ENCODE assay signal across 8 cellular contexts in the genomic region with DNA sequence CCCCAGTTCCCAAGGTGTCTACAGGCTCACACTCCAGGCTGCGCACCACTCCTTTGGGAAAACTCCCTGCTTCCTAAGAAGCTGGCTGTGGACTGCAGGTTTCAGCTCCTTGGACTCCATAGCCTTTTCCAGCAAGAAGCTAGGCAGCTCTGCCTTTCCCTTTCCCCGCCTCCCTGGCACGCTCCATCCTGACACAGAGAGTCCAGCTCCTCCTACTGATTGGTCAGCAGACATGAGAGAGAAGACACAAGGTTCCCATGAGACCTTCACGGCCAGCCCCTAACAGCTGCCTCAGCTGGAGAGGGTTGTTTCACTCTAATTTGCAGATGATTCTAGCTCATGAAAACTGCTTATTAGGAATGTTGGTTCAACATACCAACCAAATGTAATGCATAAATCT. TPM values are rescaled to one million over a fixed set of nuclear protein-coding genes. Genes with fewer than 3 reads are reported as not detected.
A peak's percentile ranks its signal among the peaks of the same experiment; 100 is the strongest.
DNase-seq lines count a peak whose midpoint lies in the region; ATAC-seq and TF ChIP-seq lines count a peak whose summit lies in the region.

No MANE protein-coding gene starts in this region.

- DNase-seq in SK-N-SH (peak; percentile 77), Right ventricle myocardium superior (peak; percentile 92), gastrocnemius medialis (peak; percentile 60 to 81), GM10266 (ENCODE audit: extremely low spot score) (no peak)
- no peak for DNase-seq in effector CD8-positive, alpha-beta T cell (lab: John Stamatoyannopoulos, UW)
- DNase-seq in activated CD4-positive, alpha-beta T cell treated with anti-CD3 and anti-CD28 coated beads for 1 hour, result no peak

- no peaks in the 10 kb centered on the region; the same call in 1 of the 2 replicates for H4K20me1 ChIP-seq in SK-N-SH (ENCODE audit: insufficient read depth)

- H3K79me2 ChIP-seq in SK-N-SH (ENCODE audit: insufficient read depth), result peaks cover 63% of the 10 kb centered on the region

- no peaks in the 10 kb centered on the region for H3K9me2 ChIP-seq in SK-N-SH

- peak; percentile 35 for TF ChIP-seq RAD21 in SK-N-SH (IDR thresholded peaks at IDR 0.05; ENCODE audit: low read length)

- TF ChIP-seq POLR2A in gastrocnemius medialis (IDR thresholded peaks at IDR 0.05), result no peak

- H3K36me3 ChIP-seq in SK-N-SH (replicated peaks in 1 of 2; ENCODE audit: control insufficient read depth in 1 of 2, insufficient read depth in 2 of 2, low read length in 1 of 2) (no peaks in the 10 kb centered on the region), gastrocnemius medialis (no peaks in the 10 kb centered on the region)

- no peak for TF ChIP-seq EP300 in SK-N-SH (IDR thresholded peaks at IDR 0.05; ENCODE audit: borderline replicate concordance in 1 of 2, low read depth in 1 of 2, low read length in 1 of 2)

- ATAC-seq in GM19463 (IDR thresholded peaks at IDR 0.05; ENCODE audit: unreplicated experiment) (peak; percentile 45), Right ventricle myocardium superior (ENCODE audit: poor library complexity) (peak; percentile 98), gastrocnemius medialis (peak; percentile 88 to 94), GM18511 (IDR thresholded peaks at IDR 0.05; ENCODE audit: unreplicated experiment) (no peak)

- H3K9ac ChIP-seq in SK-N-SH, result peak overlapping the region; percentile 62; the same call in 1 of the 2 replicates

- peak overlapping the region; percentile 72 for H3K4me2 ChIP-seq in SK-N-SH

- no peak overlapping the region for H3K4me3 ChIP-seq in SK-N-SH (ENCODE audit: low read depth in 2 of 2, low read length in 1 of 2)
- no peak overlapping the region for H3K4me3 ChIP-seq in gastrocnemius medialis

- no peak for TF ChIP-seq CTCF in SK-N-SH (IDR thresholded peaks at IDR 0.05)
- TF ChIP-seq CTCF in gastrocnemius medialis (IDR thresholded peaks at IDR 0.05 in 4 of 5, conservative IDR thresholded peaks at IDR 0.05 in 1 of 5), result no peak
- no peak for TF ChIP-seq CTCF in GM10266 (IDR thresholded peaks at IDR 0.05; ENCODE audit: control insufficient read depth, insufficient read depth, low read depth, missing control alignments)

- CTCF ChIA-PET in SK-N-SH (lab: Yijun Ruan, JAX), result interaction anchor here (0.9 to 2.1 kb wide), 5 partner anchors 12 to 767 kb away, joined by 3 to 7 read pairs (median 3); no protein-coding TSS in a partner anchor

- H3K27me3 ChIP-seq in SK-N-SH (ENCODE audit: insufficient read depth) (no peaks in the 10 kb centered on the region), gastrocnemius medialis (no peaks in the 10 kb centered on the region)

- POLR2A ChIA-PET in SK-N-SH (lab: Yijun Ruan, JAX), result no interaction called here

- H3K9me3 ChIP-seq in SK-N-SH, result no peaks in the 10 kb centered on the region
- no peaks in the 10 kb centered on the region for H3K9me3 ChIP-seq in gastrocnemius medialis

- H3K27ac ChIP-seq in SK-N-SH (ENCODE audit: low read depth in 2 of 2, low read length in 1 of 2), result peak overlapping the region; percentile 43 to 97; a peak in 3 of 4 replicates
- H3K27ac ChIP-seq in gastrocnemius medialis, result no peak overlapping the region

- H3K4me1 ChIP-seq in SK-N-SH (ENCODE audit: control insufficient read depth in 1 of 2, insufficient read depth in 2 of 2, low read depth in 1 of 2, low read length in 1 of 2) (peaks cover 14 to 32% of the 10 kb centered on the region in 2 experiments), gastrocnemius medialis (peaks cover 7 to 8% of the 10 kb centered on the region in 2 donors)

- no peak overlapping the region for H2AFZ ChIP-seq in SK-N-SH (ENCODE audit: low read depth)

- WGBS in SK-N-SH (ENCODE audit: low lambda C conversion rate), result 0% methylated on average over 2 of the region's 4 CpGs

- intact Hi-C loops in Right ventricle myocardium superior (cut with DNase I), result no loop called here
- intact Hi-C loops in gastrocnemius medialis (cut with DNase I; ENCODE audit: low total_unique reads), result no loop called here

- in situ Hi-C loops in gastrocnemius medialis (cut with MboI; ENCODE audit: low sequenced_read_pairs in 4 of 4), result no loop called here

- H3F3A ChIP-seq in SK-N-SH (replicated peaks; ENCODE audit: insufficient read depth), result peaks cover 45% of the 10 kb centered on the region

TF ChIP-seq in SK-N-SH, 30 proteins besides CTCF, POLR2A, EP300 and RAD21:
- TF ChIP-seq MXI1 (IDR thresholded peaks at IDR 0.05; ENCODE audit: low read depth, low read length), result no peak
- no peak for TF ChIP-seq TEAD4 (IDR thresholded peaks at IDR 0.05; ENCODE audit: borderline replicate concordance, insufficient read depth)
- TF ChIP-seq GATA2 (CRISPR knock-in tag; IDR thresholded peaks at IDR 0.05), result no peak
- no peak for TF ChIP-seq JUND (IDR thresholded peaks at IDR 0.05)
- TF ChIP-seq ELF1 (IDR thresholded peaks at IDR 0.05), result no peak
- no peak for TF ChIP-seq REST (IDR thresholded peaks at IDR 0.05; ENCODE audit: low read depth, low read length)
- TF ChIP-seq ZBTB33 (IDR thresholded peaks at IDR 0.05; ENCODE audit: borderline replicate concordance, low read depth), result no peak
- TF ChIP-seq FOXM1 (IDR thresholded peaks at IDR 0.05; ENCODE audit: low read depth), result no peak
- no peak for TF ChIP-seq CHD2 (IDR thresholded peaks at IDR 0.05; ENCODE audit: low read length, partially characterized antibody)
- TF ChIP-seq YY1 (IDR thresholded peaks at IDR 0.05; ENCODE audit: low read depth), result no peak
- TF ChIP-seq NFIC (IDR thresholded peaks at IDR 0.05; ENCODE audit: borderline replicate concordance), result no peak
- no peak; the same call in 1 of the 2 replicates for TF ChIP-seq TCF12 (IDR thresholded peaks at IDR 0.05)
- TF ChIP-seq SIN3A (IDR thresholded peaks at IDR 0.05; ENCODE audit: borderline replicate concordance, low read depth, low read length), result no peak
- TF ChIP-seq RXRA (IDR thresholded peaks at IDR 0.05; ENCODE audit: borderline replicate concordance, low read depth), result no peak
- no peak for TF ChIP-seq POLR2AphosphoS5 (IDR thresholded peaks at IDR 0.05; ENCODE audit: low read depth, low read length)
- TF ChIP-seq, protein P1, sequence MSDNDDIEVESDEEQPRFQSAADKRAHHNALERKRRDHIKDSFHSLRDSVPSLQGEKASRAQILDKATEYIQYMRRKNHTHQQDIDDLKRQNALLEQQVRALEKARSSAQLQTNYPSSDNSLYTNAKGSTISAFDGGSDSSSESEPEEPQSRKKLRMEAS (IDR thresholded peaks at IDR 0.05; ENCODE audit: low read depth), result no peak
- TF ChIP-seq, protein P2, sequence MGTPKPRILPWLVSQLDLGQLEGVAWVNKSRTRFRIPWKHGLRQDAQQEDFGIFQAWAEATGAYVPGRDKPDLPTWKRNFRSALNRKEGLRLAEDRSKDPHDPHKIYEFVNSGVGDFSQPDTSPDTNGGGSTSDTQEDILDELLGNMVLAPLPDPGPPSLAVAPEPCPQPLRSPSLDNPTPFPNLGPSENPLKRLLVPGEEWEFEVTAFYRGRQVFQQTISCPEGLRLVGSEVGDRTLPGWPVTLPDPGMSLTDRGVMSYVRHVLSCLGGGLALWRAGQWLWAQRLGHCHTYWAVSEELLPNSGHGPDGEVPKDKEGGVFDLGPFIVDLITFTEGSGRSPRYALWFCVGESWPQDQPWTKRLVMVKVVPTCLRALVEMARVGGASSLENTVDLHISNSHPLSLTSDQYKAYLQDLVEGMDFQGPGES (IDR thresholded peaks at IDR 0.05; ENCODE audit: low read depth, low read length), result no peak
- TF ChIP-seq GABPA (IDR thresholded peaks at IDR 0.05; ENCODE audit: low read depth), result no peak
- TF ChIP-seq RCOR1 (IDR thresholded peaks at IDR 0.05; ENCODE audit: low read length), result no peak

RNA-seq across cellular contexts. Expression of gene TENM4, which starts 27.6 kb away (rescaled TPM):
- polyA plus RNA-seq in SK-N-SH (2012; rRNA removed), result 6.0 and 16.7 TPM in 2 replicates
- 6.6 and 14.2 TPM in 2 replicates for polyA plus RNA-seq in SK-N-SH (2012; cell fraction: cytosol; rRNA removed)
- polyA plus RNA-seq in SK-N-SH (2012; cell fraction: nucleus; rRNA removed), result 16.8 and 18.6 TPM in 2 replicates
- 0.81 TPM for total RNA-seq in Right ventricle myocardium superior
- total RNA-seq in gastrocnemius medialis, result under 1 TPM; 0.02 to 0.82 (median 0.23) TPM

Comparison
In these comparisons a context has a peak if more than half of its experiments do, and no peak if none do; other contexts are left out.
1. DNase-seq: peak in SK-N-SH (single experiment), Right ventricle myocardium superior (single experiment) and gastrocnemius medialis (2 of 2); none in GM10266 (single experiment), effector CD8-positive, alpha-beta T cell (single experiment) and activated CD4-positive, alpha-beta T cell treated with anti-CD3 and anti-CD28 coated beads for 1 hour (single experiment).
2. H3K27ac ChIP-seq: peak in SK-N-SH (2 of 2); none in gastrocnemius medialis (0 of 4).